ENCODE assay signal across 1 cellular context in genomic region chr3:37435572-37435971, GRCh38.
TF ChIP-seq lines count a peak whose summit lies in the region.

No MANE protein-coding gene starts in this region.

TF ChIP-seq in H1, 55 proteins besides CTCF, POLR2A, EP300 and RAD21:
- TF ChIP-seq SP1 (IDR thresholded peaks at IDR 0.05; ENCODE audit: low read depth, low read length) (no peak), SAP30 (IDR thresholded peaks at IDR 0.05; ENCODE audit: insufficient read depth, insufficient replicate concordance, low read length) (no peak), SP2 (IDR thresholded peaks at IDR 0.05; ENCODE audit: low read length) (no peak), SUZ12 (IDR thresholded peaks at IDR 0.05; ENCODE audit: low read length) (no peak), RFX5 (IDR thresholded peaks at IDR 0.05; ENCODE audit: borderline replicate concordance, low read depth, low read length) (no peak), USF2 (IDR thresholded peaks at IDR 0.05; ENCODE audit: low read length) (no peak), YY1 (IDR thresholded peaks at IDR 0.05; ENCODE audit: low read depth, low read length) (no peak), TAF1 (IDR thresholded peaks at IDR 0.05; ENCODE audit: low read depth, low read length) (no peak)
